9 cellular contexts compared by ENCODE assay signal in genomic region chr3:65953881-65954733, GRCh38.
A peak's percentile ranks its signal among the peaks of the same experiment; 100 is the strongest.
DNase-seq lines count a peak whose midpoint lies in the region; ATAC-seq and TF ChIP-seq lines count a peak whose summit lies in the region.
"Had no signal": no experiment of that assay in that cellular context is flagged by ENCODE, and none has a peak within 500 bp of the region (broad histone marks: within the 10 kb centered on the region; RNA-seq: fewer than 3 reads in every experiment).

No MANE protein-coding gene starts in this region.

- peak overlapping the region; percentile 36 for H3K27ac Mint-ChIP-seq in neural progenitor cell
- no peak overlapping the region for H3K27ac Mint-ChIP-seq in stimulated activated naive CD8-positive, alpha-beta T cell treated with anti-CD3 and anti-CD28 coated beads, Interleukin-15, amount 100 ng/mL, for 72 hours
- H3K27ac Mint-ChIP-seq: CD8-positive, alpha-beta memory T cell had no signal

- H3K4me3 ChIP-seq in gastroesophageal sphincter = peak overlapping the region in 1 of 2 donors; percentile 8
- no peak overlapping the region for H3K4me3 ChIP-seq in neural progenitor cell

- in situ Hi-C loops in ACHN (cut with HindIII; ENCODE audit: low pct_ligation_motif_present, low pct_unique_long_range_greater_than_20kb, low sequenced_read_pairs) = no loop called here

- peaks cover 24% of the 10 kb centered on the region for H3F3A ChIP-seq in neural progenitor cell (ENCODE audit: low read depth)

- H3K27ac ChIP-seq in gastroesophageal sphincter (peak overlapping the region in 3 of 4 donors; percentile 46 to 48 (median 47)), neural progenitor cell (peak overlapping the region; percentile 32)

- H3K4me1 ChIP-seq in gastroesophageal sphincter (peaks cover 3 to 37% (median 11%) of the 10 kb centered on the region in 3 donors), neural progenitor cell (peaks cover 29% of the 10 kb centered on the region)

- H3K27me3 ChIP-seq in gastroesophageal sphincter (no peaks in the 10 kb centered on the region), neural progenitor cell (no peaks in the 10 kb centered on the region)

- no peak for TF ChIP-seq CTCF in gastroesophageal sphincter (IDR thresholded peaks at IDR 0.05)
- TF ChIP-seq CTCF in neural progenitor cell (IDR thresholded peaks at IDR 0.05) = no peak

- H3K4me1 Mint-ChIP-seq in neural progenitor cell = peaks cover 28% of the 10 kb centered on the region
- H3K4me1 Mint-ChIP-seq in stimulated activated naive CD8-positive, alpha-beta T cell treated with anti-CD3 and anti-CD28 coated beads, Interleukin-15, amount 100 ng/mL, for 72 hours = peaks cover 6% of the 10 kb centered on the region
- H3K4me1 Mint-ChIP-seq: CD8-positive, alpha-beta memory T cell had no signal

- H3K4me2 ChIP-seq in neural progenitor cell = peak overlapping the region; percentile 36

- no peaks in the 10 kb centered on the region for H3K9me3 ChIP-seq in gastroesophageal sphincter
- H3K9me3 ChIP-seq in neural progenitor cell (ENCODE audit: low read depth) = no peaks in the 10 kb centered on the region

- no peaks in the 10 kb centered on the region for H3K9me3 Mint-ChIP-seq in neural progenitor cell
- peaks cover 0 to 5% of the 10 kb centered on the region in 2 donors for H3K9me3 Mint-ChIP-seq in stimulated activated naive CD8-positive, alpha-beta T cell treated with anti-CD3 and anti-CD28 coated beads, Interleukin-15, amount 100 ng/mL, for 72 hours

- H3K9ac ChIP-seq in neural progenitor cell = no peak overlapping the region

- ATAC-seq in gastroesophageal sphincter = no peak
- ATAC-seq in HG03135 (IDR thresholded peaks at IDR 0.05; ENCODE audit: unreplicated experiment) = no peak
- no peak for ATAC-seq in stimulated activated naive CD8-positive, alpha-beta T cell treated with anti-CD3 and anti-CD28 coated beads, Interleukin-15, amount 100 ng/mL, for 72 hours

- H3K36me3 ChIP-seq in gastroesophageal sphincter (no peaks in the 10 kb centered on the region), neural progenitor cell (no peaks in the 10 kb centered on the region)

- 21 to 37% methylated on average over 3 to 12 of the region's 16 CpGs for WGBS in gastroesophageal sphincter (ENCODE audit: low coverage in 1 of 2), 2 donors

- no peak overlapping the region for H2AFZ ChIP-seq in neural progenitor cell (replicated peaks)

- no peak for TF ChIP-seq POLR2A in gastroesophageal sphincter (IDR thresholded peaks at IDR 0.05)

- no peak overlapping the region for H3K4me3 Mint-ChIP-seq in neural progenitor cell
- no peak overlapping the region for H3K4me3 Mint-ChIP-seq in stimulated activated naive CD8-positive, alpha-beta T cell treated with anti-CD3 and anti-CD28 coated beads, Interleukin-15, amount 100 ng/mL, for 72 hours

- H3K79me2 ChIP-seq in neural progenitor cell (ENCODE audit: low read depth) = peaks cover 30% of the 10 kb centered on the region

- no peak for TF ChIP-seq EP300 in gastroesophageal sphincter (IDR thresholded peaks at IDR 0.05)

- DNase-seq in ACHN (peak; percentile 76), RPMI7951 (ENCODE audit: low read depth) (peak; percentile 43), neural progenitor cell (ENCODE audit: low spot score) (no peak)
- DNase-seq in activated naive CD4-positive, alpha-beta T cell treated with anti-CD3 and anti-CD28 coated beads, Interleukin-2, amount 50 U/mL, for 16 hours = no peak
- no peak for DNase-seq in stimulated activated naive CD8-positive, alpha-beta T cell treated with anti-CD3 and anti-CD28 coated beads, Interleukin-15, amount 100 ng/mL, for 72 hours
- no peak for DNase-seq in activated CD4-positive, alpha-beta T cell treated with anti-CD3 and anti-CD28 coated beads for 1 hour
- DNase-seq: CD8-positive, alpha-beta memory T cell had no signal

- H3K27me3 Mint-ChIP-seq in neural progenitor cell (ENCODE audit: insufficient read depth, low read depth) = peaks cover 8% of the 10 kb centered on the region
- H3K27me3 Mint-ChIP-seq in stimulated activated naive CD8-positive, alpha-beta T cell treated with anti-CD3 and anti-CD28 coated beads, Interleukin-15, amount 100 ng/mL, for 72 hours = no peaks in the 10 kb centered on the region

- H3K36me3 Mint-ChIP-seq in neural progenitor cell = no peaks in the 10 kb centered on the region
- H3K36me3 Mint-ChIP-seq: CD8-positive, alpha-beta memory T cell had no signal

- H4K20me1 ChIP-seq in neural progenitor cell (ENCODE audit: low read depth) = peaks cover 14% of the 10 kb centered on the region

Comparison
In these comparisons a context has a peak if more than half of its experiments do, and no peak if none do; other contexts are left out.
1. DNase-seq: peak in ACHN (single experiment) and RPMI7951 (single experiment); none in neural progenitor cell (single experiment), activated naive CD4-positive, alpha-beta T cell treated with anti-CD3 and anti-CD28 coated beads, Interleukin-2, amount 50 U/mL, for 16 hours (single experiment), stimulated activated naive CD8-positive, alpha-beta T cell treated with anti-CD3 and anti-CD28 coated beads, Interleukin-15, amount 100 ng/mL, for 72 hours (0 of 2) and activated CD4-positive, alpha-beta T cell treated with anti-CD3 and anti-CD28 coated beads for 1 hour (single experiment).